In the genomic region with DNA sequence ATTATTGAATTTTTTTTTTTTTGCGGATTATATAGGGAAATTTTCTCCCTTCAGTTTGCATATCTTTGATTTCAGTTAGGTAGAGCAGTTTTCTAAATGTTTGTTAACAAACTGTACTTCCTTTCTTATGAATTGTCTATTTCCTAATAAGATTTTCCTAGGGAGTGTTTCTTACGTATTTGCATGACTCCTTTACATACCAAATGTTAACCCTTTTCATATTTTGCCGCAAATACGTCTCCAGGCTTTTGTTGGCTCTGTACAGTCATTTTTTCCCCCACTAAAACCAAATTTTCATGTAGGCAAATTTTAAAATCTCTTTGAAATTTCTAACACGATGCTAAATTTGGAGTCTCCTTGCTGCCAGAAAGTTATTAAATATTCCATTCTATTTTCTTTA, we compare ENCODE assay signal across 1 cellular context.
TF ChIP-seq lines count a peak whose summit lies in the region.

No MANE protein-coding gene starts in this region.

TF ChIP-seq in GM23338, 12 proteins besides CTCF, POLR2A, EP300 and RAD21 (continued from another document):
- TF ChIP-seq, protein P1, sequence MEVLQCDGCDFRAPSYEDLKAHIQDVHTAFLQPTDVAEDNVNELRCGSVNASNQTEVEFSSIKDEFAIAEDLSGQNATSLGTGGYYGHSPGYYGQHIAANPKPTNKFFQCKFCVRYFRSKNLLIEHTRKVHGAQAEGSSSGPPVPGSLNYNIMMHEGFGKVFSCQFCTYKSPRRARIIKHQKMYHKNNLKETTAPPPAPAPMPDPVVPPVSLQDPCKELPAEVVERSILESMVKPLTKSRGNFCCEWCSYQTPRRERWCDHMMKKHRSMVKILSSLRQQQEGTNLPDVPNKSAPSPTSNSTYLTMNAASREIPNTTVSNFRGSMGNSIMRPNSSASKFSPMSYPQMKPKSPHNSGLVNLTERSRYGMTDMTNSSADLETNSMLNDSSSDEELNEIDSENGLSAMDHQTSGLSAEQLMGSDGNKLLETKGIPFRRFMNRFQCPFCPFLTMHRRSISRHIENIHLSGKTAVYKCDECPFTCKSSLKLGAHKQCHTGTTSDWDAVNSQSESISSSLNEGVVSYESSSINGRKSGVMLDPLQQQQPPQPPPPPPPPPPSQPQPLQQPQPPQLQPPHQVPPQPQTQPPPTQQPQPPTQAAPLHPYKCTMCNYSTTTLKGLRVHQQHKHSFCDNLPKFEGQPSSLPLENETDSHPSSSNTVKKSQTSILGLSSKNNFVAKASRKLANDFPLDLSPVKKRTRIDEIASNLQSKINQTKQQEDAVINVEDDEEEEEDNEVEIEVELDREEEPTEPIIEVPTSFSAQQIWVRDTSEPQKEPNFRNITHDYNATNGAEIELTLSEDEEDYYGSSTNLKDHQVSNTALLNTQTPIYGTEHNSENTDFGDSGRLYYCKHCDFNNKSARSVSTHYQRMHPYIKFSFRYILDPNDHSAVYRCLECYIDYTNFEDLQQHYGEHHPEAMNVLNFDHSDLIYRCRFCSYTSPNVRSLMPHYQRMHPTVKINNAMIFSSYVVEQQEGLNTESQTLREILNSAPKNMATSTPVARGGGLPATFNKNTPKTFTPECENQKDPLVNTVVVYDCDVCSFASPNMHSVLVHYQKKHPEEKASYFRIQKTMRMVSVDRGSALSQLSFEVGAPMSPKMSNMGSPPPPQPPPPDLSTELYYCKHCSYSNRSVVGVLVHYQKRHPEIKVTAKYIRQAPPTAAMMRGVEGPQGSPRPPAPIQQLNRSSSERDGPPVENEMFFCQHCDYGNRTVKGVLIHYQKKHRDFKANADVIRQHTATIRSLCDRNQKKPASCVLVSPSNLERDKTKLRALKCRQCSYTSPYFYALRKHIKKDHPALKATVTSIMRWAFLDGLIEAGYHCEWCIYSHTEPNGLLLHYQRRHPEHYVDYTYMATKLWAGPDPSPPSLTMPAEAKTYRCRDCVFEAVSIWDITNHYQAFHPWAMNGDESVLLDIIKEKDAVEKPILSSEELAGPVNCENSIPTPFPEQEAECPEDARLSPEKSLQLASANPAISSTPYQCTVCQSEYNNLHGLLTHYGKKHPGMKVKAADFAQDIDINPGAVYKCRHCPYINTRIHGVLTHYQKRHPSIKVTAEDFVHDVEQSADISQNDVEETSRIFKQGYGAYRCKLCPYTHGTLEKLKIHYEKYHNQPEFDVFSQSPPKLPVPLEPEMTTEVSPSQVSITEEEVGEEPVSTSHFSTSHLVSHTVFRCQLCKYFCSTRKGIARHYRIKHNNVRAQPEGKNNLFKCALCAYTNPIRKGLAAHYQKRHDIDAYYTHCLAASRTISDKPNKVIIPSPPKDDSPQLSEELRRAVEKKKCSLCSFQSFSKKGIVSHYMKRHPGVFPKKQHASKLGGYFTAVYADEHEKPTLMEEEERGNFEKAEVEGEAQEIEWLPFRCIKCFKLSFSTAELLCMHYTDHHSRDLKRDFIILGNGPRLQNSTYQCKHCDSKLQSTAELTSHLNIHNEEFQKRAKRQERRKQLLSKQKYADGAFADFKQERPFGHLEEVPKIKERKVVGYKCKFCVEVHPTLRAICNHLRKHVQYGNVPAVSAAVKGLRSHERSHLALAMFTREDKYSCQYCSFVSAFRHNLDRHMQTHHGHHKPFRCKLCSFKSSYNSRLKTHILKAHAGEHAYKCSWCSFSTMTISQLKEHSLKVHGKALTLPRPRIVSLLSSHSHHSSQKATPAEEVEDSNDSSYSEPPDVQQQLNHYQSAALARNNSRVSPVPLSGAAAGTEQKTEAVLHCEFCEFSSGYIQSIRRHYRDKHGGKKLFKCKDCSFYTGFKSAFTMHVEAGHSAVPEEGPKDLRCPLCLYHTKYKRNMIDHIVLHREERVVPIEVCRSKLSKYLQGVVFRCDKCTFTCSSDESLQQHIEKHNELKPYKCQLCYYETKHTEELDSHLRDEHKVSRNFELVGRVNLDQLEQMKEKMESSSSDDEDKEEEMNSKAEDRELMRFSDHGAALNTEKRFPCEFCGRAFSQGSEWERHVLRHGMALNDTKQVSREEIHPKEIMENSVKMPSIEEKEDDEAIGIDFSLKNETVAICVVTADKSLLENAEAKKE (CRISPR knock-in tag; IDR thresholded peaks at IDR 0.05): no peak
- no peak for TF ChIP-seq ZNF114 (CRISPR knock-in tag; IDR thresholded peaks at IDR 0.05)
- TF ChIP-seq, protein P2, sequence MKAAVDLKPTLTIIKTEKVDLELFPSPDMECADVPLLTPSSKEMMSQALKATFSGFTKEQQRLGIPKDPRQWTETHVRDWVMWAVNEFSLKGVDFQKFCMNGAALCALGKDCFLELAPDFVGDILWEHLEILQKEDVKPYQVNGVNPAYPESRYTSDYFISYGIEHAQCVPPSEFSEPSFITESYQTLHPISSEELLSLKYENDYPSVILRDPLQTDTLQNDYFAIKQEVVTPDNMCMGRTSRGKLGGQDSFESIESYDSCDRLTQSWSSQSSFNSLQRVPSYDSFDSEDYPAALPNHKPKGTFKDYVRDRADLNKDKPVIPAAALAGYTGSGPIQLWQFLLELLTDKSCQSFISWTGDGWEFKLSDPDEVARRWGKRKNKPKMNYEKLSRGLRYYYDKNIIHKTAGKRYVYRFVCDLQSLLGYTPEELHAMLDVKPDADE (IDR thresholded peaks at IDR 0.05): no peak
- TF ChIP-seq POLR2AphosphoS5 (IDR thresholded peaks at IDR 0.05; ENCODE audit: low read depth): no peak
- TF ChIP-seq EZH2 (IDR thresholded peaks at IDR 0.05; ENCODE audit: low read depth, unreplicated experiment): no peak
- no peak for TF ChIP-seq STAT1 (IDR thresholded peaks at IDR 0.05; ENCODE audit: unreplicated experiment)
- no peak for TF ChIP-seq NANOG (IDR thresholded peaks at IDR 0.05; ENCODE audit: borderline replicate concordance)
- no peak for TF ChIP-seq CREB1 (CRISPR knock-in tag; IDR thresholded peaks at IDR 0.05; ENCODE audit: low read depth)
- TF ChIP-seq, protein P3, sequence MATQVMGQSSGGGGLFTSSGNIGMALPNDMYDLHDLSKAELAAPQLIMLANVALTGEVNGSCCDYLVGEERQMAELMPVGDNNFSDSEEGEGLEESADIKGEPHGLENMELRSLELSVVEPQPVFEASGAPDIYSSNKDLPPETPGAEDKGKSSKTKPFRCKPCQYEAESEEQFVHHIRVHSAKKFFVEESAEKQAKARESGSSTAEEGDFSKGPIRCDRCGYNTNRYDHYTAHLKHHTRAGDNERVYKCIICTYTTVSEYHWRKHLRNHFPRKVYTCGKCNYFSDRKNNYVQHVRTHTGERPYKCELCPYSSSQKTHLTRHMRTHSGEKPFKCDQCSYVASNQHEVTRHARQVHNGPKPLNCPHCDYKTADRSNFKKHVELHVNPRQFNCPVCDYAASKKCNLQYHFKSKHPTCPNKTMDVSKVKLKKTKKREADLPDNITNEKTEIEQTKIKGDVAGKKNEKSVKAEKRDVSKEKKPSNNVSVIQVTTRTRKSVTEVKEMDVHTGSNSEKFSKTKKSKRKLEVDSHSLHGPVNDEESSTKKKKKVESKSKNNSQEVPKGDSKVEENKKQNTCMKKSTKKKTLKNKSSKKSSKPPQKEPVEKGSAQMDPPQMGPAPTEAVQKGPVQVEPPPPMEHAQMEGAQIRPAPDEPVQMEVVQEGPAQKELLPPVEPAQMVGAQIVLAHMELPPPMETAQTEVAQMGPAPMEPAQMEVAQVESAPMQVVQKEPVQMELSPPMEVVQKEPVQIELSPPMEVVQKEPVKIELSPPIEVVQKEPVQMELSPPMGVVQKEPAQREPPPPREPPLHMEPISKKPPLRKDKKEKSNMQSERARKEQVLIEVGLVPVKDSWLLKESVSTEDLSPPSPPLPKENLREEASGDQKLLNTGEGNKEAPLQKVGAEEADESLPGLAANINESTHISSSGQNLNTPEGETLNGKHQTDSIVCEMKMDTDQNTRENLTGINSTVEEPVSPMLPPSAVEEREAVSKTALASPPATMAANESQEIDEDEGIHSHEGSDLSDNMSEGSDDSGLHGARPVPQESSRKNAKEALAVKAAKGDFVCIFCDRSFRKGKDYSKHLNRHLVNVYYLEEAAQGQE (IDR thresholded peaks at IDR 0.05; ENCODE audit: unreplicated experiment): no peak
